In genomic region chr15:67785431-67785830, GRCh38 we compare ENCODE assay signal across 27 cellular contexts. TPM values are rescaled to one million over a fixed set of nuclear protein-coding genes. Genes with fewer than 3 reads are reported as not detected.
A peak's percentile ranks its signal among the peaks of the same experiment; 100 is the strongest.
DNase-seq lines count a peak whose midpoint lies in the region; ATAC-seq and TF ChIP-seq lines count a peak whose summit lies in the region.
"Had no signal": no experiment of that assay in that cellular context is flagged by ENCODE, and none has a peak within 500 bp of the region (broad histone marks: within the 10 kb centered on the region; RNA-seq: fewer than 3 reads in every experiment).

No MANE protein-coding gene starts in this region.

- H3K4me3 Mint-ChIP-seq in CD4-positive, alpha-beta T cell, result no peak overlapping the region
- H3K4me3 Mint-ChIP-seq: HFFc6 had no signal

- no peak for TF ChIP-seq CTCF in CD4-positive, alpha-beta T cell (IDR thresholded peaks at IDR 0.05)
- TF ChIP-seq CTCF in GM12865 (IDR thresholded peaks at IDR 0.05; ENCODE audit: insufficient read depth, low read depth, low read length, missing control alignments) (no peak), esophagus muscularis mucosa (IDR thresholded peaks at IDR 0.05) (no peak)

- POLR2A ChIA-PET in CD4-positive, alpha-beta T cell (lab: Charles Lee), result interaction anchor here (1.2 to 1.8 kb wide), 3 partner anchors 36 to 48 kb away, joined by 3 to 6 read pairs (median 3); no protein-coding TSS in a partner anchor

- H3K4me3 ChIP-seq in GM12865 (ENCODE audit: low read depth, low read length) (no peak overlapping the region), esophagus muscularis mucosa (no peak overlapping the region)
- H3K4me3 ChIP-seq: dorsolateral prefrontal cortex, lower lobe of right lung, suprapubic skin had no signal

- no peak overlapping the region for H3K27ac ChIP-seq in CD4-positive, alpha-beta T cell (ENCODE audit: low read depth, low read length)
- H3K27ac ChIP-seq in esophagus muscularis mucosa (replicated peaks in 1 of 4), result no peak overlapping the region
- H3K27ac ChIP-seq: dorsolateral prefrontal cortex, lower lobe of right lung, suprapubic skin had no signal

- H3K9me3 ChIP-seq in CD4-positive, alpha-beta T cell (ENCODE audit: control insufficient read depth, low read length), result no peaks in the 10 kb centered on the region
- H3K9me3 ChIP-seq in esophagus muscularis mucosa, result no peaks in the 10 kb centered on the region
- H3K9me3 ChIP-seq: lower lobe of right lung, suprapubic skin had no signal

- peaks cover 28% of the 10 kb centered on the region for H3K36me3 Mint-ChIP-seq in CD4-positive, alpha-beta T cell (ENCODE audit: low read depth)

- CTCF ChIA-PET in CD4-positive, alpha-beta T cell (lab: Charles Lee), result no interaction called here

- peaks cover 45% of the 10 kb centered on the region for H3K4me1 Mint-ChIP-seq in CD4-positive, alpha-beta T cell (ENCODE audit: low read depth)

- peaks cover 0 to 17% (median 10%) of the 10 kb centered on the region in 4 donors for H3K36me3 ChIP-seq in esophagus muscularis mucosa
- H3K36me3 ChIP-seq: lower lobe of right lung had no signal

- TF ChIP-seq EP300 in esophagus muscularis mucosa (IDR thresholded peaks at IDR 0.05), result no peak

- no peaks in the 10 kb centered on the region for H3K27me3 Mint-ChIP-seq in CD4-positive, alpha-beta T cell
- H3K27me3 Mint-ChIP-seq: T-cell had no signal

- ATAC-seq in CD4-positive, alpha-beta T cell (ENCODE audit: poor library complexity), result no peak
- ATAC-seq: lower lobe of right lung, Right ventricle myocardium inferior, T-cell had no signal

- DNase-seq in CD4-positive, alpha-beta T cell, result no peak
- DNase-seq in GM12865 (ENCODE audit: low read depth) (peak; percentile 7), NCI-H69 (lab: John Stamatoyannopoulos, UW) (peak; percentile 27), esophagus muscularis mucosa (ENCODE audit: extremely low spot score) (peak; percentile 37), GM03348 (ENCODE audit: low spot score) (no peak), NCI-H1092 treated with DMSO at 0.1 percent for 48 hours (lab: John Stamatoyannopoulos, UW) (no peak), T1000 (lab: John Stamatoyannopoulos, UW) (no peak)
- DNase-seq: activated CD4-positive, alpha-beta T cell treated with anti-CD3 and anti-CD28 coated beads, Interleukin-2, amount 50 U/mL, for 48 hours; amygdala; dorsolateral prefrontal cortex; foreskin fibroblast; GDM1; HFFc6; hippocampal formation; islet precursor cell; lower lobe of right lung; NCI-H1436 treated with DMSO at 0.1 percent for 48 hours; NCI-H2227 treated with DMSO at 0.1 percent for 48 hours; occipital lobe; retina; stimulated activated CD4-positive, alpha-beta T cell treated with anti-CD3 and anti-CD28 coated beads, Interleukin-12 subunit alpha, Interleukin-12 subunit beta, amount 100 ng/mL, for 4 hours; stimulated activated CD8-positive, alpha-beta memory T cell treated with anti-CD3 and anti-CD28 coated beads, Interleukin-4, amount 100 ng/mL, for 48 hours; T-cell had no signal

- TF ChIP-seq POLR2A in esophagus muscularis mucosa (IDR thresholded peaks at IDR 0.05; ENCODE audit: low read depth), result no peak

- H3K4me1 ChIP-seq in esophagus muscularis mucosa, result no peaks in the 10 kb centered on the region
- H3K4me1 ChIP-seq: lower lobe of right lung, suprapubic skin had no signal

- H3K9me3 Mint-ChIP-seq in CD4-positive, alpha-beta T cell, result no peaks in the 10 kb centered on the region
- H3K9me3 Mint-ChIP-seq: HFFc6, T-cell had no signal

- WGBS in esophagus muscularis mucosa, result 86% methylated on average over 5 of the region's 5 CpGs

- intact Hi-C loops in CD4-positive, alpha-beta T cell (cut with DNase I, micrococcal nuclease), result no loop called here
- intact Hi-C loops in esophagus muscularis mucosa (cut with DNase I), result no loop called here

- peak overlapping the region; percentile 61 for H3K27ac Mint-ChIP-seq in CD4-positive, alpha-beta T cell
- H3K27ac Mint-ChIP-seq: HFFc6 had no signal

- no peaks in the 10 kb centered on the region for H3K27me3 ChIP-seq in CD4-positive, alpha-beta T cell (ENCODE audit: control insufficient read depth, insufficient read depth, low read length)
- H3K27me3 ChIP-seq in esophagus muscularis mucosa, result no peaks in the 10 kb centered on the region
- H3K27me3 ChIP-seq: dorsolateral prefrontal cortex, suprapubic skin had no signal

RNA-seq across cellular contexts. Expression of gene SKOR1, which starts 39.9 kb away (rescaled TPM):
- 1 to 10 TPM; 1.8 to 2.2 TPM for total RNA-seq in CD4-positive, alpha-beta T cell
- total RNA-seq in esophagus muscularis mucosa, result 1 to 10 TPM in 1 of 4 donors, under 1 TPM in 3; 0.58 to 1.2 (median 0.84) TPM
- total RNA-seq: Right ventricle myocardium inferior had no signal

RNA-seq across cellular contexts. Expression of gene RNU6-1, which starts 54.4 kb away (rescaled TPM):
- not detected for total RNA-seq in CD4-positive, alpha-beta T cell
- not detected for total RNA-seq in esophagus muscularis mucosa
- total RNA-seq: cardiac septum, dorsolateral prefrontal cortex, HFFc6, LHCN-M2, lower lobe of right lung, occipital lobe, Right ventricle myocardium inferior, suprapubic skin, T-cell had no signal

Comparison
In these comparisons a context has a peak if more than half of its experiments do, and no peak if none do; other contexts are left out.
1. DNase-seq: peak in GM12865 (single experiment), NCI-H69 (single experiment) and esophagus muscularis mucosa (single experiment); none in CD4-positive, alpha-beta T cell (0 of 10), GM03348 (single experiment), NCI-H1092 treated with DMSO at 0.1 percent for 48 hours (single experiment) and T1000 (single experiment).